In genomic region chr2:208726242-208726641, GRCh38 we compare ENCODE assay signal across 7 cellular contexts.
"Had no signal": no experiment of that assay in that cellular context is flagged by ENCODE, and none has a peak within 500 bp of the region (broad histone marks: within the 10 kb centered on the region; RNA-seq: fewer than 3 reads in every experiment).

No MANE protein-coding gene starts in this region.

- DNase-seq: IMR-90, KBM-7, KG1 had no signal

- H3K27ac ChIP-seq: HL-60, KMS-11 had no signal

- H3K9ac ChIP-seq: KMS-11 had no signal

- FAIRE-seq: HepG2, HTR-8/SVneo had no signal

- ATAC-seq: HepG2 had no signal

- H3K4me2 ChIP-seq: KMS-11 had no signal
